In genomic region chr2:165141601-165142000, GRCh38 we compare ENCODE assay signal across 15 cellular contexts.
A peak's percentile ranks its signal among the peaks of the same experiment; 100 is the strongest.
DNase-seq lines count a peak whose midpoint lies in the region; ATAC-seq, FAIRE-seq and TF ChIP-seq lines count a peak whose summit lies in the region.
"Had no signal": no experiment of that assay in that cellular context is flagged by ENCODE, and none has a peak within 500 bp of the region (broad histone marks: within the 10 kb centered on the region; RNA-seq: fewer than 3 reads in every experiment).

No MANE protein-coding gene starts in this region.

- POLR2A ChIA-PET in BJ (lab: Charles Lee), result no interaction called here
- POLR2A ChIA-PET in RWPE1 (lab: Yijun Ruan, JAX; ENCODE audit: low non-redundant PET), result no interaction called here

- FAIRE-seq in GM12891 (lab: Jason Lieb, UNC), result no peak

- DNase-seq in BJ (ENCODE audit: low read depth) (no peak), adipocyte (ENCODE audit: low read depth) (peak; percentile 53), kidney epithelial cell (ENCODE audit: low read depth) (no peak), RWPE1 (ENCODE audit: low spot score) (no peak), NCI-H510A treated with DMSO at 0.1 percent for 48 hours (lab: John Stamatoyannopoulos, UW) (no peak), GM12891 (ENCODE audit: insufficient read length, low spot score) (no peak), GOT3 (lab: John Stamatoyannopoulos, UW) (no peak)
- DNase-seq: activated CD4-positive, alpha-beta memory T cell treated with anti-CD3 and anti-CD28 coated beads, Interleukin-2, amount 10 ng/mL, durations not matched to agents 7 days and 5 days; activated gamma-delta T cell; C1 segment of cervical spinal cord; cerebellar nuclear complex; NCI-H226; stimulated activated CD4-positive, alpha-beta T cell treated with anti-CD3 and anti-CD28 coated beads, Interleukin-4, amount 100 ng/mL, for 24 hours; stimulated activated naive CD8-positive, alpha-beta T cell treated with anti-CD3 and anti-CD28 coated beads, Interleukin-15, Interleukin-2, amounts not matched to agents 100 U/mL and 50 U/mL, for 24 hours had no signal

- CTCF ChIA-PET in BJ (lab: Yijun Ruan, JAX), result interaction anchor here (0.6 to 2.3 kb wide), 3 partner anchors 63 to 1079 kb away, joined by 3 to 8 read pairs (median 3); partner anchors contain the start of gene SCN3A
- CTCF ChIA-PET in RWPE1 (lab: Yijun Ruan, JAX), result no interaction called here

- no peak overlapping the region for H3K4me3 ChIP-seq in BJ (ENCODE audit: low read depth, low read length)
- H3K4me3 ChIP-seq in adipocyte (ENCODE audit: low read length), result no peak overlapping the region
- H3K4me3 ChIP-seq in kidney epithelial cell (ENCODE audit: low read depth, low read length), result no peak overlapping the region

- H3K36me3 ChIP-seq in BJ (ENCODE audit: control insufficient read depth, insufficient read depth, low read length), result no peaks in the 10 kb centered on the region
- H3K36me3 ChIP-seq in adipocyte (ENCODE audit: control insufficient read depth, insufficient read depth, low read length, severe bottlenecking), result no peaks in the 10 kb centered on the region
- no peaks in the 10 kb centered on the region for H3K36me3 ChIP-seq in kidney epithelial cell (ENCODE audit: control insufficient read depth, insufficient read depth, low read length)

- TF ChIP-seq CTCF in BJ (IDR thresholded peaks at IDR 0.05; ENCODE audit: insufficient read depth, low read depth, low read length) (peak; percentile 23; the same call in 1 of the 2 replicates), kidney epithelial cell (IDR thresholded peaks at IDR 0.05; ENCODE audit: insufficient read depth, low read length, poor library complexity, severe bottlenecking) (peak; percentile 34), RWPE1 (conservative IDR thresholded peaks at IDR 0.05; ENCODE audit: low read depth) (no peak)

- TF ChIP-seq POLR2A in GM12891 (IDR thresholded peaks at IDR 0.05; ENCODE audit: low read depth, low read length), result no peak

- H3K9me3 ChIP-seq in adipocyte (ENCODE audit: control insufficient read depth, low read length), result no peaks in the 10 kb centered on the region

- no peaks in the 10 kb centered on the region for H3K4me1 ChIP-seq in adipocyte (ENCODE audit: control insufficient read depth, insufficient read depth, low read length)

- no peak overlapping the region for H3K9ac ChIP-seq in adipocyte (ENCODE audit: low read length)

- H3K27ac ChIP-seq in RWPE1, result no peak overlapping the region

- ATAC-seq in HG02885 (IDR thresholded peaks at IDR 0.05; ENCODE audit: poor library complexity, unreplicated experiment), result peak; percentile 47
- ATAC-seq: stimulated activated naive CD8-positive, alpha-beta T cell treated with anti-CD3 and anti-CD28 coated beads, Interleukin-15, Interleukin-2, amounts not matched to agents 100 U/mL and 50 U/mL, for 24 hours had no signal

- no peaks in the 10 kb centered on the region for H3K27me3 ChIP-seq in BJ (ENCODE audit: control insufficient read depth, insufficient read depth, low read length)
- no peaks in the 10 kb centered on the region for H3K27me3 ChIP-seq in adipocyte (replicated peaks; ENCODE audit: control insufficient read depth, insufficient read depth, low read length)
- H3K27me3 ChIP-seq in kidney epithelial cell (ENCODE audit: control insufficient read depth, insufficient read depth, low read length), result no peaks in the 10 kb centered on the region

TF ChIP-seq in GM12891, 5 proteins besides CTCF, POLR2A, EP300 and RAD21:
- TF ChIP-seq PAX5 (IDR thresholded peaks at IDR 0.05; ENCODE audit: insufficient read depth, low read length, severe bottlenecking), result no peak
- TF ChIP-seq TAF1 (IDR thresholded peaks at IDR 0.05; ENCODE audit: low read depth, low read length), result no peak
- no peak for TF ChIP-seq POLR2AphosphoS5 (IDR thresholded peaks at IDR 0.05; ENCODE audit: low read depth, low read length)
- TF ChIP-seq POU2F2 (IDR thresholded peaks at IDR 0.05; ENCODE audit: low read depth, low read length), result no peak
- no peak for TF ChIP-seq SPI1 (IDR thresholded peaks at IDR 0.05; ENCODE audit: low read depth, low read length)
